9 cellular contexts compared by ENCODE assay signal in genomic region chr7:35253680-35254495, GRCh38. TPM values are rescaled to one million over a fixed set of nuclear protein-coding genes. Genes with fewer than 3 reads are reported as not detected.
DNase-seq lines count a peak whose midpoint lies in the region; ATAC-seq and TF ChIP-seq lines count a peak whose summit lies in the region.
"Had no signal": no experiment of that assay in that cellular context is flagged by ENCODE, and none has a peak within 500 bp of the region (broad histone marks: within the 10 kb centered on the region; RNA-seq: fewer than 3 reads in every experiment).

A gene with protein sequence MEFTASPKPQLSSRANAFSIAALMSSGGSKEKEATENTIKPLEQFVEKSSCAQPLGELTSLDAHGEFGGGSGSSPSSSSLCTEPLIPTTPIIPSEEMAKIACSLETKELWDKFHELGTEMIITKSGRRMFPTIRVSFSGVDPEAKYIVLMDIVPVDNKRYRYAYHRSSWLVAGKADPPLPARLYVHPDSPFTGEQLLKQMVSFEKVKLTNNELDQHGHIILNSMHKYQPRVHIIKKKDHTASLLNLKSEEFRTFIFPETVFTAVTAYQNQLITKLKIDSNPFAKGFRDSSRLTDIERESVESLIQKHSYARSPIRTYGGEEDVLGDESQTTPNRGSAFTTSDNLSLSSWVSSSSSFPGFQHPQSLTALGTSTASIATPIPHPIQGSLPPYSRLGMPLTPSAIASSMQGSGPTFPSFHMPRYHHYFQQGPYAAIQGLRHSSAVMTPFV (minus strand): TSS chr7:35254100. CDS start chr7:35253620, 480 bp downstream.

- no peaks in the 10 kb centered on the region for H3K9me3 Mint-ChIP-seq in natural killer cell treated with Interleukin-12 subunit alpha and Interleukin-12 subunit beta and Interleukin-15 and Interleukin-18, amount 100 ng/mL, for 72 hours

- TF ChIP-seq POLR2A in esophagus muscularis mucosa (IDR thresholded peaks at IDR 0.05; ENCODE audit: low read depth) = no peak

- H3K27ac Mint-ChIP-seq in natural killer cell treated with Interleukin-12 subunit alpha and Interleukin-12 subunit beta and Interleukin-15 and Interleukin-18, amount 100 ng/mL, for 72 hours = no peak within 1 kb of the TSS

- no peak within 1 kb of the TSS for H3K27ac ChIP-seq in SK-N-MC
- H3K27ac ChIP-seq in esophagus muscularis mucosa (replicated peaks in 1 of 4) = no peak within 1 kb of the TSS
- H3K27ac ChIP-seq: epithelial cell of prostate had no signal

- peak within 1 kb of the TSS; percentile 43 for H3K9ac ChIP-seq in SK-N-MC (ENCODE audit: insufficient read length)

- H3K9me3 ChIP-seq in SK-N-MC (ENCODE audit: low read depth, low read length) = no peaks in the 10 kb centered on the region
- no peaks in the 10 kb centered on the region for H3K9me3 ChIP-seq in esophagus muscularis mucosa

- no peak for DNase-seq in AG09309 (ENCODE audit: low read depth)
- DNase-seq in SK-N-MC (ENCODE audit: low read depth, low spot score) = no peak
- no peak for DNase-seq in esophagus muscularis mucosa (ENCODE audit: extremely low spot score)
- no peak for DNase-seq in natural killer cell treated with Interleukin-12 subunit alpha and Interleukin-12 subunit beta and Interleukin-15 and Interleukin-18, amount 100 ng/mL, for 72 hours (ENCODE audit: low spot score)
- DNase-seq in amniotic stem cell (lab: John Stamatoyannopoulos, UW) = no peak
- no peak for DNase-seq in T1000 (lab: John Stamatoyannopoulos, UW)

- WGBS in esophagus muscularis mucosa = 4% methylated on average over 15 of the region's 77 CpGs

- H3K36me3 ChIP-seq in SK-N-MC (ENCODE audit: insufficient read depth, low read length) (no peaks in the 10 kb centered on the region), esophagus muscularis mucosa (peaks cover 0 to 3% (median 0%) of the 10 kb centered on the region in 4 donors)

- H3K36me3 Mint-ChIP-seq in natural killer cell treated with Interleukin-12 subunit alpha and Interleukin-12 subunit beta and Interleukin-15 and Interleukin-18, amount 100 ng/mL, for 72 hours = peaks cover 7% of the 10 kb centered on the region

- TF ChIP-seq CTCF in AG09309 (IDR thresholded peaks at IDR 0.05; ENCODE audit: control insufficient read depth, insufficient read depth, low read depth, low read length, missing control alignments) (no peak), esophagus muscularis mucosa (IDR thresholded peaks at IDR 0.05) (no peak)

- H3K4me3 ChIP-seq in AG09309 (ENCODE audit: control insufficient read depth, low read depth, low read length) (peak within 1 kb of the TSS; percentile 14), SK-N-MC (peak within 1 kb of the TSS; percentile 82), esophagus muscularis mucosa (peak within 1 kb of the TSS; percentile 50 to 59 (median 52))

- H3K4me1 ChIP-seq in esophagus muscularis mucosa = peaks cover 8 to 47% (median 30%) of the 10 kb centered on the region in 4 donors

- ATAC-seq in GM21423 (IDR thresholded peaks at IDR 0.05; ENCODE audit: unreplicated experiment) = peak; percentile 73
- peak; percentile 77 to 85 for ATAC-seq in natural killer cell treated with Interleukin-12 subunit alpha and Interleukin-12 subunit beta and Interleukin-15 and Interleukin-18, amount 100 ng/mL, for 72 hours
- ATAC-seq in GM18517 (IDR thresholded peaks at IDR 0.05; ENCODE audit: unreplicated experiment) = no peak

- peak within 1 kb of the TSS; percentile 42 for H3K4me3 Mint-ChIP-seq in natural killer cell treated with Interleukin-12 subunit alpha and Interleukin-12 subunit beta and Interleukin-15 and Interleukin-18, amount 100 ng/mL, for 72 hours

- TF ChIP-seq EP300 in esophagus muscularis mucosa (IDR thresholded peaks at IDR 0.05) = no peak

- peaks cover 0 to 4% of the 10 kb centered on the region in 2 donors for H3K4me1 Mint-ChIP-seq in natural killer cell treated with Interleukin-12 subunit alpha and Interleukin-12 subunit beta and Interleukin-15 and Interleukin-18, amount 100 ng/mL, for 72 hours (ENCODE audit: low read depth in 2 of 2)

- H3K27me3 Mint-ChIP-seq in natural killer cell treated with Interleukin-12 subunit alpha and Interleukin-12 subunit beta and Interleukin-15 and Interleukin-18, amount 100 ng/mL, for 72 hours = peaks cover 57 to 77% of the 10 kb centered on the region in 2 donors

- intact Hi-C loops in esophagus muscularis mucosa (cut with DNase I) = no loop called here

- H3K27me3 ChIP-seq in esophagus muscularis mucosa = peaks cover 4 to 100% (median 76%) of the 10 kb centered on the region in 4 donors

RNA-seq across cellular contexts. Expression of the gene that starts here (rescaled TPM):
- under 1 TPM in 1 of 4 donors, not detected in 3; 0.83 TPM for total RNA-seq in esophagus muscularis mucosa
- total RNA-seq in natural killer cell treated with Interleukin-12 subunit alpha and Interleukin-12 subunit beta and Interleukin-15 and Interleukin-18, amount 100 ng/mL, for 72 hours = not detected

Comparison
In these comparisons a context has a peak if more than half of its experiments do, and no peak if none do; other contexts are left out.
1. Peak in ATAC-seq in natural killer cell treated with Interleukin-12 subunit alpha and Interleukin-12 subunit beta and Interleukin-15 and Interleukin-18, amount 100 ng/mL, for 72 hours; RNA of the gene not detected or under 1 TPM.
2. H3K4me3 ChIP-seq: peak in every context shown above with its lines; median percentile 82 in SK-N-MC; 52 in esophagus muscularis mucosa; 14 in AG09309.